Comparison of ENCODE assay signal across 21 cellular contexts in the genomic region with DNA sequence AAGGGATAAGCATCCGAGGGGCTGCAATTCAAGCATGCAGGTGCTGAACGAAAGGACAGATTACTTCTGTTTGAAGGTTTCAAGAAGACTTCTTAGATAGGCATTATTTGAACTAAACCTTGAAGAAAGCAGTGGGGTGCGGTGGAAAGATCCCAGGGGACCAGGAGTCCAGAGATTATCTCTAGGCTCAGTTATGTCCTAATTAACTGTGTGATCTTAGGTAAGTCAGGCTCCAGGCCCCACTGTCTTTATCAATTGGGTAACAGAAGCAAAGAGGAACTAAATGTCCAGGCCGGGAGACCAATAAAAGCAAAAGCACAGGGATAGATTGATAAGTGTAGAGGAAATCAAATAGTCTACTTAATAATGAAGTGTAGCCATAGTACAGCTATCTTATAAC.
"Had no signal": no experiment of that assay in that cellular context is flagged by ENCODE, and none has a peak within 500 bp of the region (broad histone marks: within the 10 kb centered on the region; RNA-seq: fewer than 3 reads in every experiment).

No MANE protein-coding gene starts in this region.

- H3K27ac ChIP-seq: KMS-11, SJSA1 had no signal

- H3K4me3 ChIP-seq: SJSA1 had no signal

- H3K9ac ChIP-seq: KMS-11, SK-N-SH had no signal

- H3K9me3 ChIP-seq: SJSA1, SK-N-SH had no signal

- H3K4me1 ChIP-seq: SJSA1 had no signal

- ATAC-seq: HepG2 had no signal

- H3K4me2 ChIP-seq: KMS-11, SK-N-SH had no signal

- H3K27me3 ChIP-seq: SJSA1 had no signal

- H3K36me3 ChIP-seq: SJSA1 had no signal

- H3K9me2 ChIP-seq: SK-N-SH had no signal

- DNase-seq: IMR-90, Kasumi-1, MM.1S, NCI-H1105, NCI-H1417, NCI-H1436 treated with DMSO at 0.1 percent for 48 hours, NCI-H1694, NCI-H187 treated with DMSO at 0.1 percent for 48 hours, NCI-H2029 treated with DMSO at 0.1 percent for 48 hours, NCI-H2171 treated with DMSO at 0.1 percent for 48 hours, NCI-H345, NCI-H446 treated with DMSO at 0.1 percent for 48 hours, NCI-H510A treated with DMSO at 0.1 percent for 48 hours, Right ventricle myocardium superior, RPMI8226, SIG-M5, SK-N-SH, SW 1271 had no signal
